Comparison of ENCODE assay signal across 1 cellular context in the genomic region with DNA sequence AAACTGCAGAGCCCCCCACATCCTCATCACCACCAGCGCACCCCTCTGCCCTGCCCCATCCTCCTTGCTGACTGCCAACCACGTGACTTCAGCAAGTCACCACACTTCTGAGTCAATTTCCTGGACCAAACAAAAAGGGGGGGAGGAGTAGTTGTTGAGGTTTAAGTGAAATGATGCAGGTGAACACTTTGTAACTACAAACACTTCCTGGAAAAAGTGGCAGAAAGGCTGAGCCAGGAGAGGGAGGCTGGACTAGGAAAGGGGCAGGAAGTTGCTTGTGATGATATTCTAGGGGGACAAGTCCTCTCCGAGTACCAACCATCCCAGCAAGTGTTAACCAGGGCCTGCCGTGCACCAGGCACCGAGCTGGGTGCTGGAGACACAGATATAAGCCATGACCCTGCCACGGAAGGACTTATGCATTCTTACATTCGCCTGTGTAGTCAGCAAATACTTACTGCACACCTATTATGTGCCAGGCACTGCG.
A peak's percentile ranks its signal among the peaks of the same experiment; 100 is the strongest.
TF ChIP-seq lines count a peak whose summit lies in the region.

No MANE protein-coding gene starts in this region.

TF ChIP-seq in GM12878, 131 proteins besides CTCF, POLR2A, EP300 and RAD21 (continued from another document):
- TF ChIP-seq MLLT1 (IDR thresholded peaks at IDR 0.05) (no peak), IKZF2 (IDR thresholded peaks at IDR 0.05) (peak; percentile 36 to 45; a peak in 2 of 4 replicates), NR2C2 (IDR thresholded peaks at IDR 0.05; ENCODE audit: borderline replicate concordance, control insufficient read depth, insufficient read length, low read depth) (no peak), USF2 (IDR thresholded peaks at IDR 0.05; ENCODE audit: borderline replicate concordance, low read depth, low read length) (peak; percentile 42), ETV6 (conservative IDR thresholded peaks at IDR 0.05 in 1 of 2, IDR thresholded peaks at IDR 0.05 in 1 of 2; ENCODE audit: borderline replicate concordance in 1 of 2, low read depth in 1 of 2) (peak in 1 of 2 experiments; percentile 30; a peak in 1 of 4 replicates), CREM (IDR thresholded peaks at IDR 0.05; ENCODE audit: low read depth) (peak; percentile 32; the same call in 1 of the 2 replicates), MTA2 (IDR thresholded peaks at IDR 0.05; ENCODE audit: low read depth) (0 out of 2 replicates have a peak, but pooled peaks have one; percentile 13), RUNX3 (IDR thresholded peaks at IDR 0.05; ENCODE audit: low read length) (peak; percentile 85), CEBPZ (IDR thresholded peaks at IDR 0.05; ENCODE audit: low read depth, low read length) (no peak), STAT3 (IDR thresholded peaks at IDR 0.05; ENCODE audit: low read depth, low read length) (no peak), HDGF (IDR thresholded peaks at IDR 0.05) (0 out of 2 replicates have a peak, but pooled peaks have one; percentile 17)
- TF ChIP-seq, protein P1, sequence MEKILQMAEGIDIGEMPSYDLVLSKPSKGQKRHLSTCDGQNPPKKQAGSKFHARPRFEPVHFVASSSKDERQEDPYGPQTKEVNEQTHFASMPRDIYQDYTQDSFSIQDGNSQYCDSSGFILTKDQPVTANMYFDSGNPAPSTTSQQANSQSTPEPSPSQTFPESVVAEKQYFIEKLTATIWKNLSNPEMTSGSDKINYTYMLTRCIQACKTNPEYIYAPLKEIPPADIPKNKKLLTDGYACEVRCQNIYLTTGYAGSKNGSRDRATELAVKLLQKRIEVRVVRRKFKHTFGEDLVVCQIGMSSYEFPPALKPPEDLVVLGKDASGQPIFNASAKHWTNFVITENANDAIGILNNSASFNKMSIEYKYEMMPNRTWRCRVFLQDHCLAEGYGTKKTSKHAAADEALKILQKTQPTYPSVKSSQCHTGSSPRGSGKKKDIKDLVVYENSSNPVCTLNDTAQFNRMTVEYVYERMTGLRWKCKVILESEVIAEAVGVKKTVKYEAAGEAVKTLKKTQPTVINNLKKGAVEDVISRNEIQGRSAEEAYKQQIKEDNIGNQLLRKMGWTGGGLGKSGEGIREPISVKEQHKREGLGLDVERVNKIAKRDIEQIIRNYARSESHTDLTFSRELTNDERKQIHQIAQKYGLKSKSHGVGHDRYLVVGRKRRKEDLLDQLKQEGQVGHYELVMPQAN (conservative IDR thresholded peaks at IDR 0.05), result no peak
